1 cellular context compared by ENCODE assay signal in the genomic region with DNA sequence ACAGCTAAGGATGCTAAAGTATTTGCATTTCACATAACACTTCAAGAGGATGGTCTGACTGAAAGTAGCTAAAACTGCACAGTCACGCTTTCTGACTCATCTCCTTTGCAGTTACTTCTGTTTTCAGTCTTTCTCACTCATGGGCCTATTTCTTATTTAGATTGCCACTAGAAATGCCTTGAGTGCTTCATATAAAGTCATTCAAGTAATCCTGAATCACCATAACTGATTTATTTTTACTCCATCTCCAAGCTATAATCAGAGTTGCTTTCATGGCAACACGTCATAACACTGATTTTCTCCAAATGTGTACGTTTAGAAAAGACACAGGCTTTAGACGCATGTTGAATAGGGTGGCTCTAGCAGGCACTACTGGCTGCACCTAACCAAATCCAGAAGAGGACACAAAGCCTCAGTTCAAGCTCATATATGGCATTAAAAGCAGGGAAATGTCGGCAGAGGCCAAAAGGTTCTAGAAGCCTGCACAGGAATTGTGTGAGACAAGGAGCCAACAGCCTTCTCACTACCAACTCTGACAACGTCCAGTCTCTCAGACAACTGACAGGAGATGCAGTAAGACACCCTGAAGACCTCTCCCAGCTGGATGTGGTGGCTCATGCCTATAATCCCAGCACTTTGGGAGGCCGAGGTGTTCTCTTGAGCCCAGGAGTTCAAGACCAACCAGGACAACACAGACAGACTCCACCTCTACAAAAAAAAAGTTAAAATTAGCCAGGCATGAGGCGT.
A peak's percentile ranks its signal among the peaks of the same experiment; 100 is the strongest.
TF ChIP-seq lines count a peak whose summit lies in the region.

No MANE protein-coding gene starts in this region.

TF ChIP-seq in SK-N-SH, 30 proteins besides CTCF, POLR2A, EP300 and RAD21 (continued from another document):
- TF ChIP-seq, protein P1, sequence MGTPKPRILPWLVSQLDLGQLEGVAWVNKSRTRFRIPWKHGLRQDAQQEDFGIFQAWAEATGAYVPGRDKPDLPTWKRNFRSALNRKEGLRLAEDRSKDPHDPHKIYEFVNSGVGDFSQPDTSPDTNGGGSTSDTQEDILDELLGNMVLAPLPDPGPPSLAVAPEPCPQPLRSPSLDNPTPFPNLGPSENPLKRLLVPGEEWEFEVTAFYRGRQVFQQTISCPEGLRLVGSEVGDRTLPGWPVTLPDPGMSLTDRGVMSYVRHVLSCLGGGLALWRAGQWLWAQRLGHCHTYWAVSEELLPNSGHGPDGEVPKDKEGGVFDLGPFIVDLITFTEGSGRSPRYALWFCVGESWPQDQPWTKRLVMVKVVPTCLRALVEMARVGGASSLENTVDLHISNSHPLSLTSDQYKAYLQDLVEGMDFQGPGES (IDR thresholded peaks at IDR 0.05; ENCODE audit: low read depth, low read length): no peak
- TF ChIP-seq TEAD4 (IDR thresholded peaks at IDR 0.05; ENCODE audit: borderline replicate concordance, insufficient read depth) (no peak), RXRA (IDR thresholded peaks at IDR 0.05; ENCODE audit: borderline replicate concordance, low read depth) (no peak), SIN3A (IDR thresholded peaks at IDR 0.05; ENCODE audit: borderline replicate concordance, low read depth, low read length) (no peak), MXI1 (IDR thresholded peaks at IDR 0.05; ENCODE audit: low read depth, low read length) (no peak), NRF1 (IDR thresholded peaks at IDR 0.05; ENCODE audit: low read depth, low read length) (no peak), POLR2AphosphoS5 (IDR thresholded peaks at IDR 0.05; ENCODE audit: low read depth, low read length) (no peak), FOSL2 (IDR thresholded peaks at IDR 0.05; ENCODE audit: borderline replicate concordance, low read depth) (peak; percentile 70), RCOR1 (IDR thresholded peaks at IDR 0.05; ENCODE audit: low read length) (no peak), TCF12 (IDR thresholded peaks at IDR 0.05) (peak; percentile 42; the same call in 1 of the 2 replicates), TAF1 (IDR thresholded peaks at IDR 0.05; ENCODE audit: borderline replicate concordance, low read depth, low read length) (no peak), FOXM1 (IDR thresholded peaks at IDR 0.05; ENCODE audit: low read depth) (no peak), CHD2 (IDR thresholded peaks at IDR 0.05; ENCODE audit: low read length, partially characterized antibody) (no peak), GABPA (IDR thresholded peaks at IDR 0.05; ENCODE audit: low read depth) (no peak), GATA2 (CRISPR knock-in tag; IDR thresholded peaks at IDR 0.05) (no peak), RFX5 (IDR thresholded peaks at IDR 0.05; ENCODE audit: low read length) (no peak)
- TF ChIP-seq, protein P2, sequence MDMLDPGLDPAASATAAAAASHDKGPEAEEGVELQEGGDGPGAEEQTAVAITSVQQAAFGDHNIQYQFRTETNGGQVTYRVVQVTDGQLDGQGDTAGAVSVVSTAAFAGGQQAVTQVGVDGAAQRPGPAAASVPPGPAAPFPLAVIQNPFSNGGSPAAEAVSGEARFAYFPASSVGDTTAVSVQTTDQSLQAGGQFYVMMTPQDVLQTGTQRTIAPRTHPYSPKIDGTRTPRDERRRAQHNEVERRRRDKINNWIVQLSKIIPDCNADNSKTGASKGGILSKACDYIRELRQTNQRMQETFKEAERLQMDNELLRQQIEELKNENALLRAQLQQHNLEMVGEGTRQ (IDR thresholded peaks at IDR 0.05; ENCODE audit: borderline replicate concordance, low read depth, low read length): no peak
- TF ChIP-seq, protein P3, sequence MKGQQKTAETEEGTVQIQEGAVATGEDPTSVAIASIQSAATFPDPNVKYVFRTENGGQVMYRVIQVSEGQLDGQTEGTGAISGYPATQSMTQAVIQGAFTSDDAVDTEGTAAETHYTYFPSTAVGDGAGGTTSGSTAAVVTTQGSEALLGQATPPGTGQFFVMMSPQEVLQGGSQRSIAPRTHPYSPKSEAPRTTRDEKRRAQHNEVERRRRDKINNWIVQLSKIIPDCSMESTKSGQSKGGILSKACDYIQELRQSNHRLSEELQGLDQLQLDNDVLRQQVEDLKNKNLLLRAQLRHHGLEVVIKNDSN (IDR thresholded peaks at IDR 0.05; ENCODE audit: borderline replicate concordance, low read depth): no peak
- TF ChIP-seq, protein P4, sequence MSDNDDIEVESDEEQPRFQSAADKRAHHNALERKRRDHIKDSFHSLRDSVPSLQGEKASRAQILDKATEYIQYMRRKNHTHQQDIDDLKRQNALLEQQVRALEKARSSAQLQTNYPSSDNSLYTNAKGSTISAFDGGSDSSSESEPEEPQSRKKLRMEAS (IDR thresholded peaks at IDR 0.05; ENCODE audit: low read depth): 0 out of 2 replicates have a peak, but pooled peaks have one; percentile 30
- TF ChIP-seq, protein P5, sequence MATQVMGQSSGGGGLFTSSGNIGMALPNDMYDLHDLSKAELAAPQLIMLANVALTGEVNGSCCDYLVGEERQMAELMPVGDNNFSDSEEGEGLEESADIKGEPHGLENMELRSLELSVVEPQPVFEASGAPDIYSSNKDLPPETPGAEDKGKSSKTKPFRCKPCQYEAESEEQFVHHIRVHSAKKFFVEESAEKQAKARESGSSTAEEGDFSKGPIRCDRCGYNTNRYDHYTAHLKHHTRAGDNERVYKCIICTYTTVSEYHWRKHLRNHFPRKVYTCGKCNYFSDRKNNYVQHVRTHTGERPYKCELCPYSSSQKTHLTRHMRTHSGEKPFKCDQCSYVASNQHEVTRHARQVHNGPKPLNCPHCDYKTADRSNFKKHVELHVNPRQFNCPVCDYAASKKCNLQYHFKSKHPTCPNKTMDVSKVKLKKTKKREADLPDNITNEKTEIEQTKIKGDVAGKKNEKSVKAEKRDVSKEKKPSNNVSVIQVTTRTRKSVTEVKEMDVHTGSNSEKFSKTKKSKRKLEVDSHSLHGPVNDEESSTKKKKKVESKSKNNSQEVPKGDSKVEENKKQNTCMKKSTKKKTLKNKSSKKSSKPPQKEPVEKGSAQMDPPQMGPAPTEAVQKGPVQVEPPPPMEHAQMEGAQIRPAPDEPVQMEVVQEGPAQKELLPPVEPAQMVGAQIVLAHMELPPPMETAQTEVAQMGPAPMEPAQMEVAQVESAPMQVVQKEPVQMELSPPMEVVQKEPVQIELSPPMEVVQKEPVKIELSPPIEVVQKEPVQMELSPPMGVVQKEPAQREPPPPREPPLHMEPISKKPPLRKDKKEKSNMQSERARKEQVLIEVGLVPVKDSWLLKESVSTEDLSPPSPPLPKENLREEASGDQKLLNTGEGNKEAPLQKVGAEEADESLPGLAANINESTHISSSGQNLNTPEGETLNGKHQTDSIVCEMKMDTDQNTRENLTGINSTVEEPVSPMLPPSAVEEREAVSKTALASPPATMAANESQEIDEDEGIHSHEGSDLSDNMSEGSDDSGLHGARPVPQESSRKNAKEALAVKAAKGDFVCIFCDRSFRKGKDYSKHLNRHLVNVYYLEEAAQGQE (IDR thresholded peaks at IDR 0.05; ENCODE audit: low read depth, low read length): no peak
